Comparison of ENCODE assay signal across 1 cellular context in the genomic region with DNA sequence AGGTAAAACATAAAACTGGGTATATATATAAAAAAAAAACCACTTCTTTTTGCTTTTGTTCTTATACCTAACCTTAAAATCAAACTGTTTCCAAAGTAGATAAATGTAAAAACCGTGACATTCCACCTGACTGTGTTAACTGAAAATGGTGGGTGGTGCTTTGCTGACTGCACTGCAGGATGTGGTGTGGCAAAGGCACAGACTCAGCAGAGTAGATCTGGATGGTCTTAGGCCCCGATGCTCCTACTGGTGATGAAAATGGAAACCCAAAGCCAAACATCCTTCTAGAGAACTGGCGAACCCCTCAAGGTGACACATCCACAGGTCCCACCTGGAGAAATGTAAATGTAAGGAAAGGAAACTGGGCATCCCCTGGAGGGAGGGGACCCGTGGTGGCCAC.
TF ChIP-seq lines count a peak whose summit lies in the region.

No MANE protein-coding gene starts in this region.

TF ChIP-seq in H1, 55 proteins besides CTCF, POLR2A, EP300 and RAD21:
- no peak for TF ChIP-seq BRCA1 (IDR thresholded peaks at IDR 0.05; ENCODE audit: low read depth, low read length)
- no peak for TF ChIP-seq TCF12 (IDR thresholded peaks at IDR 0.05; ENCODE audit: low read depth, low read length)
- TF ChIP-seq RFX5 (IDR thresholded peaks at IDR 0.05; ENCODE audit: borderline replicate concordance, low read depth, low read length), result no peak
- no peak for TF ChIP-seq HDAC2 (IDR thresholded peaks at IDR 0.05; ENCODE audit: borderline replicate concordance in 1 of 2, low read depth in 2 of 2, low read length in 2 of 2)
